In genomic region chr4:61590881-61591280, GRCh38 we compare ENCODE assay signal across 25 cellular contexts.
A peak's percentile ranks its signal among the peaks of the same experiment; 100 is the strongest.
DNase-seq lines count a peak whose midpoint lies in the region; ATAC-seq and TF ChIP-seq lines count a peak whose summit lies in the region.
"Had no signal": no experiment of that assay in that cellular context is flagged by ENCODE, and none has a peak within 500 bp of the region (broad histone marks: within the 10 kb centered on the region; RNA-seq: fewer than 3 reads in every experiment).

No MANE protein-coding gene starts in this region.

- TF ChIP-seq POLR2A in Peyer's patch (IDR thresholded peaks at IDR 0.05) = no peak

- no peak for ATAC-seq in left cardiac atrium
- no peak for ATAC-seq in HG02852 (IDR thresholded peaks at IDR 0.05; ENCODE audit: unreplicated experiment)
- ATAC-seq: gastrocnemius medialis, T-helper 17 cell, upper lobe of right lung had no signal

- H3K27me3 ChIP-seq in cardiac muscle cell (no peaks in the 10 kb centered on the region), Peyer's patch (no peaks in the 10 kb centered on the region)
- H3K27me3 ChIP-seq: gastrocnemius medialis, upper lobe of right lung had no signal

- DNase-seq in cardiac muscle cell (ENCODE audit: low read depth in 1 of 2, low spot score in 1 of 2) (no peak), left cardiac atrium (no peak), Peyer's patch (no peak), epithelial cell of esophagus (ENCODE audit: low read depth) (no peak), kidney tubule cell (ENCODE audit: low spot score) (no peak), epidermal melanocyte (ENCODE audit: insufficient read length, low spot score) (no peak), putamen (ENCODE audit: low spot score) (no peak)
- DNase-seq: activated B cell treated with CpG ODN at 0.5 μM for 24 hours; activated CD4-positive, alpha-beta memory T cell treated with anti-CD3 and anti-CD28 coated beads, Interleukin-2, amount 10 ng/mL, durations not matched to agents 7 days and 5 days; activated naive CD4-positive, alpha-beta T cell treated with anti-CD3 and anti-CD28 coated beads for 36 hours; aorta; CD4-positive, alpha-beta memory T cell; gastrocnemius medialis; kidney glomerular epithelial cell; mesenchymal stem cell; MV-4-11; NCI-H187 treated with DMSO at 0.1 percent for 48 hours; NCI-H446; SHP77; stimulated activated CD4-positive, alpha-beta T cell treated with anti-CD3 and anti-CD28 coated beads, Interleukin-4, amount 100 ng/mL, for 24 hours; T-helper 17 cell; upper lobe of right lung had no signal

- H3K36me3 ChIP-seq in cardiac muscle cell (no peaks in the 10 kb centered on the region), Peyer's patch (no peaks in the 10 kb centered on the region)
- H3K36me3 ChIP-seq: gastrocnemius medialis, upper lobe of right lung had no signal

- TF ChIP-seq CTCF in cardiac muscle cell (IDR thresholded peaks at IDR 0.05; ENCODE audit: low read depth, low read length) (peak; percentile 24), Peyer's patch (IDR thresholded peaks at IDR 0.05) (peak in 4 of 6 experiments; percentile 3 to 40 (median 34)), epithelial cell of esophagus (IDR thresholded peaks at IDR 0.05; ENCODE audit: insufficient read depth, low read depth, low read length, missing control alignments) (peak; percentile 18)

- H3K9me3 ChIP-seq in cardiac muscle cell (ENCODE audit: low read depth) (no peaks in the 10 kb centered on the region), Peyer's patch (no peaks in the 10 kb centered on the region)
- H3K9me3 ChIP-seq: gastrocnemius medialis, upper lobe of right lung had no signal

- no peak overlapping the region for H3K4me3 ChIP-seq in cardiac muscle cell
- no peak overlapping the region for H3K4me3 ChIP-seq in Peyer's patch
- H3K4me3 ChIP-seq in epithelial cell of esophagus (ENCODE audit: low read length) = no peak overlapping the region
- H3K4me3 ChIP-seq: coronary artery, gastrocnemius medialis, smooth muscle cell, upper lobe of right lung had no signal

- H3K27ac ChIP-seq in cardiac muscle cell (no peak overlapping the region), Peyer's patch (no peak overlapping the region)
- H3K27ac ChIP-seq: coronary artery, gastrocnemius medialis, upper lobe of right lung had no signal

- intact Hi-C loops in left cardiac atrium (cut with DNase I) = no loop called here

- H3K4me1 ChIP-seq in cardiac muscle cell (ENCODE audit: low read depth) (no peaks in the 10 kb centered on the region), Peyer's patch (no peaks in the 10 kb centered on the region)
- H3K4me1 ChIP-seq: gastrocnemius medialis, upper lobe of right lung had no signal
